ENCODE assay signal across 27 cellular contexts in genomic region chr4:113831469-113831868, GRCh38.
"Had no signal": no experiment of that assay in that cellular context is flagged by ENCODE, and none has a peak within 500 bp of the region (broad histone marks: within the 10 kb centered on the region; RNA-seq: fewer than 3 reads in every experiment).

No MANE protein-coding gene starts in this region.

- H3K4me1 ChIP-seq: prostate gland, upper lobe of right lung had no signal

- H3K27me3 ChIP-seq: foreskin keratinocyte, neutrophil, ovary, upper lobe of right lung had no signal

- DNase-seq: activated CD4-positive, alpha-beta T cell treated with anti-CD3 and anti-CD28 coated beads for 1 hour; activated CD4-positive, alpha-beta T cell treated with anti-CD3 and anti-CD28 coated beads, Interleukin-2, amount 50 U/mL, for 1 hour; activated CD8-positive, alpha-beta memory T cell treated with anti-CD3 and anti-CD28 coated beads for 24 hours; activated CD8-positive, alpha-beta memory T cell treated with anti-CD3 and anti-CD28 coated beads, Interleukin-2, amount 50 U/mL, for 4 hours; activated naive CD4-positive, alpha-beta T cell treated with Interleukin-2 at 50 U/mL for 16 hours; activated naive CD8-positive, alpha-beta T cell treated with anti-CD3 and anti-CD28 coated beads for 36 hours; activated T-cell treated with anti-CD3 and anti-CD28 coated beads, Interleukin-2, amount 50 U/mL, for 24 hours; central memory CD4-positive, alpha-beta T cell; dermis blood vessel endothelial cell; effector CD8-positive, alpha-beta T cell; foreskin keratinocyte; glutamatergic neuron; hippocampal formation; left ventricle myocardium superior; mammary epithelial cell; natural killer cell; ovary; stimulated activated CD4-positive, alpha-beta T cell treated with anti-CD3 and anti-CD28 coated beads, Interleukin-2, amount 100 ng/mL, for 48 hours; stimulated activated CD8-positive, alpha-beta memory T cell treated with anti-CD3 and anti-CD28 coated beads, Interleukin-4, amount 100 ng/mL, for 48 hours; stimulated activated naive B cell treated with anti-CD40 and anti-IgM and Interleukin-4, amounts not matched to agents 10 μg/mL and 1 μg/mL and 100 μg/mL, for 72 hours; upper lobe of right lung had no signal

- H3K36me3 Mint-ChIP-seq: mesothelial cell of epicardium, natural killer cell had no signal

- H3K4me1 Mint-ChIP-seq: natural killer cell had no signal

- H3K27ac ChIP-seq: foreskin keratinocyte, neutrophil, ovary, prostate gland, thoracic aorta, upper lobe of right lung had no signal

- H3K4me3 Mint-ChIP-seq: activated naive CD8-positive, alpha-beta T cell treated with anti-CD3 and anti-CD28 coated beads for 36 hours; activated T-cell treated with anti-CD3 and anti-CD28 coated beads, Interleukin-2, amount 50 U/mL, for 24 hours; mesothelial cell of epicardium; natural killer cell; stimulated activated naive B cell treated with anti-CD40 and anti-IgM and Interleukin-4, amounts not matched to agents 10 μg/mL and 1 μg/mL and 100 μg/mL, for 72 hours; T-helper 1 cell treated with Interleukin-12 subunit alpha and Interleukin-12 subunit beta and Interleukin-4 antibody, amounts not matched to agents 30 μg/mL and 1 μg/mL, for 36 hours had no signal

- H3K27me3 Mint-ChIP-seq: activated T-cell treated with anti-CD3 and anti-CD28 coated beads, Interleukin-2, amount 50 U/mL, for 24 hours had no signal

- H3K9me3 ChIP-seq: neutrophil, ovary, prostate gland, thoracic aorta, upper lobe of right lung had no signal

- H3K4me3 ChIP-seq: ovary, prostate gland, thoracic aorta, upper lobe of right lung had no signal

- H3K27ac Mint-ChIP-seq: activated naive CD8-positive, alpha-beta T cell treated with anti-CD3 and anti-CD28 coated beads for 36 hours; activated T-cell treated with anti-CD3 and anti-CD28 coated beads, Interleukin-2, amount 50 U/mL, for 24 hours; activated T-helper 2 cell treated with anti-CD3 and anti-CD28 coated beads, Interferon-gamma antibody, Interleukin-2, Interleukin-4, amounts not matched to agents 10 μg/mL and 5 μg/mL and 100 μg/mL, durations not matched to agents 14 hours and 24 hours and 36 hours; mesothelial cell of epicardium; natural killer cell; stimulated activated naive B cell treated with anti-CD40 and anti-IgM and Interleukin-4, amounts not matched to agents 10 μg/mL and 1 μg/mL and 100 μg/mL, for 72 hours; T-helper 1 cell treated with Interleukin-12 subunit alpha and Interleukin-12 subunit beta and Interleukin-4 antibody, amounts not matched to agents 30 μg/mL and 1 μg/mL, for 36 hours had no signal

- H3K36me3 ChIP-seq: neutrophil, ovary, prostate gland, thoracic aorta, upper lobe of right lung had no signal

- H3K9me3 Mint-ChIP-seq: activated T-cell treated with anti-CD3 and anti-CD28 coated beads, Interleukin-2, amount 50 U/mL, for 24 hours; activated T-helper 2 cell treated with anti-CD3 and anti-CD28 coated beads, Interferon-gamma antibody, Interleukin-2, Interleukin-4, amounts not matched to agents 10 μg/mL and 5 μg/mL and 100 μg/mL, durations not matched to agents 14 hours and 24 hours and 36 hours; mesothelial cell of epicardium; natural killer cell; stimulated activated naive B cell treated with anti-CD40 and anti-IgM and Interleukin-4, amounts not matched to agents 10 μg/mL and 1 μg/mL and 100 μg/mL, for 72 hours; T-helper 1 cell treated with Interleukin-12 subunit alpha and Interleukin-12 subunit beta and Interleukin-4 antibody, amounts not matched to agents 30 μg/mL and 1 μg/mL, for 36 hours had no signal

- ATAC-seq: foreskin keratinocyte; left ventricle myocardium superior; natural killer cell; stimulated activated naive B cell treated with anti-CD40 and anti-IgM and Interleukin-4, amounts not matched to agents 10 μg/mL and 1 μg/mL and 100 μg/mL, for 72 hours; upper lobe of right lung had no signal
